In genomic region chr1:183302452-183303324, GRCh38 we compare ENCODE assay signal across 1 cellular context.
TF ChIP-seq lines count a peak whose summit lies in the region.

No MANE protein-coding gene starts in this region.

TF ChIP-seq in IMR-90, 13 proteins besides CTCF, POLR2A, EP300 and RAD21:
- TF ChIP-seq SMC3 (IDR thresholded peaks at IDR 0.05; ENCODE audit: low read depth, low read length) (no peak), MAZ (IDR thresholded peaks at IDR 0.05; ENCODE audit: borderline replicate concordance, low read depth, low read length) (no peak), FOS (IDR thresholded peaks at IDR 0.05; ENCODE audit: low read depth, low read length) (no peak), BHLHE40 (IDR thresholded peaks at IDR 0.05; ENCODE audit: low read depth, low read length) (no peak), MXI1 (IDR thresholded peaks at IDR 0.05; ENCODE audit: borderline replicate concordance, low read depth, low read length) (no peak), CHD1 (IDR thresholded peaks at IDR 0.05; ENCODE audit: low read depth, low read length) (no peak), RFX5 (IDR thresholded peaks at IDR 0.05; ENCODE audit: low read depth, low read length) (no peak), ELK1 (IDR thresholded peaks at IDR 0.05; ENCODE audit: borderline replicate concordance, low read depth, low read length) (no peak), RCOR1 (IDR thresholded peaks at IDR 0.05; ENCODE audit: insufficient replicate concordance, low read length) (no peak)
